21 cellular contexts compared by ENCODE assay signal in genomic region chr18:65146615-65147014, GRCh38.
"Had no signal": no experiment of that assay in that cellular context is flagged by ENCODE, and none has a peak within 500 bp of the region (broad histone marks: within the 10 kb centered on the region; RNA-seq: fewer than 3 reads in every experiment).

No MANE protein-coding gene starts in this region.

- H3K4me1 Mint-ChIP-seq: naive B cell; nephron; stimulated activated naive B cell treated with anti-CD40 and anti-IgM and Interleukin-4, amounts not matched to agents 10 μg/mL and 1 μg/mL and 100 μg/mL, for 72 hours; stimulated activated naive CD8-positive, alpha-beta T cell treated with anti-CD3 and anti-CD28 coated beads, Interleukin-15, amount 100 ng/mL, for 72 hours had no signal

- H3K4me1 ChIP-seq: heart left ventricle, right atrium auricular region, sigmoid colon, testis, tibial nerve, upper lobe of right lung, vagina had no signal

- H3K27ac Mint-ChIP-seq: naive B cell; nephron; stimulated activated naive B cell treated with anti-CD40 and anti-IgM and Interleukin-4, amounts not matched to agents 10 μg/mL and 1 μg/mL and 100 μg/mL, for 72 hours; stimulated activated naive CD8-positive, alpha-beta T cell treated with anti-CD3 and anti-CD28 coated beads, Interleukin-15, amount 100 ng/mL, for 72 hours had no signal

- ATAC-seq: heart left ventricle; left colon; stimulated activated naive B cell treated with anti-CD40 and anti-IgM and Interleukin-4, amounts not matched to agents 10 μg/mL and 1 μg/mL and 100 μg/mL, for 72 hours; stimulated activated naive CD8-positive, alpha-beta T cell treated with anti-CD3 and anti-CD28 coated beads, Interleukin-15, amount 100 ng/mL, for 72 hours; upper lobe of right lung had no signal

- H3K27me3 Mint-ChIP-seq: naive B cell; stimulated activated naive B cell treated with anti-CD40 and anti-IgM and Interleukin-4, amounts not matched to agents 10 μg/mL and 1 μg/mL and 100 μg/mL, for 72 hours; stimulated activated naive CD8-positive, alpha-beta T cell treated with anti-CD3 and anti-CD28 coated beads, Interleukin-15, amount 100 ng/mL, for 72 hours had no signal

- H3K4me3 ChIP-seq: dorsolateral prefrontal cortex, heart left ventricle, right atrium auricular region, sigmoid colon, skin epidermis, testis, tibial nerve, upper lobe of right lung, vagina had no signal

- H3K4me3 Mint-ChIP-seq: naive B cell; nephron; stimulated activated naive B cell treated with anti-CD40 and anti-IgM and Interleukin-4, amounts not matched to agents 10 μg/mL and 1 μg/mL and 100 μg/mL, for 72 hours; stimulated activated naive CD8-positive, alpha-beta T cell treated with anti-CD3 and anti-CD28 coated beads, Interleukin-15, amount 100 ng/mL, for 72 hours had no signal

- H3K9me3 Mint-ChIP-seq: nephron; stimulated activated naive B cell treated with anti-CD40 and anti-IgM and Interleukin-4, amounts not matched to agents 10 μg/mL and 1 μg/mL and 100 μg/mL, for 72 hours had no signal

- DNase-seq: dorsolateral prefrontal cortex; effector CD8-positive, alpha-beta T cell; foreskin melanocyte; heart left ventricle; hippocampal formation; left colon; mesendoderm; naive B cell; sigmoid colon; stimulated activated CD4-positive, alpha-beta T cell treated with anti-CD3 and anti-CD28 coated beads, Interleukin-2, amount 100 ng/mL, for 24 hours; stimulated activated CD4-positive, alpha-beta T cell treated with anti-CD3 and anti-CD28 coated beads, Interleukin-4, amount 100 ng/mL, for 4 hours; stimulated activated naive B cell treated with anti-CD40 and anti-IgM and Interleukin-4, amounts not matched to agents 10 μg/mL and 1 μg/mL and 100 μg/mL, for 72 hours; stimulated activated naive CD8-positive, alpha-beta T cell treated with anti-CD3 and anti-CD28 coated beads, Interleukin-15, amount 100 ng/mL, for 72 hours; testis; upper lobe of right lung had no signal

- H3K36me3 ChIP-seq: heart left ventricle, neutrophil, right atrium auricular region, sigmoid colon, tibial nerve, upper lobe of right lung, vagina had no signal

- H3K27me3 ChIP-seq: dorsolateral prefrontal cortex, heart left ventricle, neutrophil, right atrium auricular region, sigmoid colon, testis, tibial nerve, upper lobe of right lung, vagina had no signal

- H3K9me3 ChIP-seq: neutrophil, right atrium auricular region, sigmoid colon, testis, tibial nerve, upper lobe of right lung, vagina had no signal

- H3K36me3 Mint-ChIP-seq: naive B cell; stimulated activated naive B cell treated with anti-CD40 and anti-IgM and Interleukin-4, amounts not matched to agents 10 μg/mL and 1 μg/mL and 100 μg/mL, for 72 hours had no signal

- H3K27ac ChIP-seq: dorsolateral prefrontal cortex, heart left ventricle, neutrophil, right atrium auricular region, sigmoid colon, skin epidermis, testis, tibial nerve, upper lobe of right lung, vagina had no signal
